Comparison of ENCODE assay signal across 20 cellular contexts in genomic region chr3:78863294-78864203, GRCh38.
"Had no signal": no experiment of that assay in that cellular context is flagged by ENCODE, and none has a peak within 500 bp of the region (broad histone marks: within the 10 kb centered on the region; RNA-seq: fewer than 3 reads in every experiment).

No MANE protein-coding gene starts in this region.

- H3K27ac ChIP-seq: foreskin keratinocyte, ovary, right atrium auricular region, sigmoid colon, skin epidermis, testis, tibial nerve, upper lobe of right lung, vagina had no signal

- H3K36me3 ChIP-seq: ovary, right atrium auricular region, sigmoid colon, tibial nerve, upper lobe of right lung, vagina had no signal

- DNase-seq: foreskin keratinocyte; head of caudate nucleus; hippocampal formation; naive thymus-derived CD4-positive, alpha-beta T cell; nucleus accumbens; ovary; sigmoid colon; stimulated activated CD4-positive, alpha-beta T cell treated with anti-CD3 and anti-CD28 coated beads, Interleukin-2, amount 100 ng/mL, for 24 hours; stimulated activated CD4-positive, alpha-beta T cell treated with anti-CD3 and anti-CD28 coated beads, Interleukin-4, amount 100 ng/mL, for 4 hours; stimulated activated naive B cell treated with anti-CD40 and anti-IgM and Interleukin-4, amounts not matched to agents 10 μg/mL and 1 μg/mL and 100 μg/mL, for 72 hours; stimulated activated naive CD8-positive, alpha-beta T cell treated with anti-CD3 and anti-CD28 coated beads, Interleukin-15, amount 100 ng/mL, for 72 hours; testis; upper lobe of right lung had no signal

- H3K9me3 ChIP-seq: ovary, right atrium auricular region, sigmoid colon, testis, tibial nerve, upper lobe of right lung, vagina had no signal

- H3K27me3 Mint-ChIP-seq: dendritic cell treated with granulocyte-macrophage colony-stimulating factor and Interleukin-4, amounts not matched to agents 40 ng/mL and 50 ng/mL, for 4 days; naive thymus-derived CD4-positive, alpha-beta T cell; stimulated activated naive B cell treated with anti-CD40 and anti-IgM and Interleukin-4, amounts not matched to agents 10 μg/mL and 1 μg/mL and 100 μg/mL, for 72 hours; stimulated activated naive CD8-positive, alpha-beta T cell treated with anti-CD3 and anti-CD28 coated beads, Interleukin-15, amount 100 ng/mL, for 72 hours had no signal

- H3K27me3 ChIP-seq: foreskin keratinocyte, ovary, right atrium auricular region, sigmoid colon, testis, tibial nerve, upper lobe of right lung, vagina had no signal

- H3K4me1 ChIP-seq: foreskin keratinocyte, right atrium auricular region, testis, upper lobe of right lung had no signal

- H3K4me3 ChIP-seq: ovary, right atrium auricular region, sigmoid colon, skin epidermis, testis, tibial nerve, upper lobe of right lung, vagina had no signal

- H3K36me3 Mint-ChIP-seq: stimulated activated naive B cell treated with anti-CD40 and anti-IgM and Interleukin-4, amounts not matched to agents 10 μg/mL and 1 μg/mL and 100 μg/mL, for 72 hours had no signal

- ATAC-seq: esophagus mucosa; foreskin keratinocyte; naive thymus-derived CD4-positive, alpha-beta T cell; stimulated activated naive B cell treated with anti-CD40 and anti-IgM and Interleukin-4, amounts not matched to agents 10 μg/mL and 1 μg/mL and 100 μg/mL, for 72 hours; stimulated activated naive CD8-positive, alpha-beta T cell treated with anti-CD3 and anti-CD28 coated beads, Interleukin-15, amount 100 ng/mL, for 72 hours; upper lobe of right lung had no signal

- H3K4me1 Mint-ChIP-seq: naive thymus-derived CD4-positive, alpha-beta T cell; stimulated activated naive B cell treated with anti-CD40 and anti-IgM and Interleukin-4, amounts not matched to agents 10 μg/mL and 1 μg/mL and 100 μg/mL, for 72 hours; stimulated activated naive CD8-positive, alpha-beta T cell treated with anti-CD3 and anti-CD28 coated beads, Interleukin-15, amount 100 ng/mL, for 72 hours had no signal

- H3K4me3 Mint-ChIP-seq: dendritic cell treated with granulocyte-macrophage colony-stimulating factor and Interleukin-4, amounts not matched to agents 40 ng/mL and 50 ng/mL, for 4 days; naive thymus-derived CD4-positive, alpha-beta T cell; neural crest cell; stimulated activated naive B cell treated with anti-CD40 and anti-IgM and Interleukin-4, amounts not matched to agents 10 μg/mL and 1 μg/mL and 100 μg/mL, for 72 hours; stimulated activated naive CD8-positive, alpha-beta T cell treated with anti-CD3 and anti-CD28 coated beads, Interleukin-15, amount 100 ng/mL, for 72 hours had no signal

- H3K27ac Mint-ChIP-seq: dendritic cell treated with granulocyte-macrophage colony-stimulating factor and Interleukin-4, amounts not matched to agents 40 ng/mL and 50 ng/mL, for 4 days; naive thymus-derived CD4-positive, alpha-beta T cell; stimulated activated naive B cell treated with anti-CD40 and anti-IgM and Interleukin-4, amounts not matched to agents 10 μg/mL and 1 μg/mL and 100 μg/mL, for 72 hours had no signal
